Comparison of ENCODE assay signal across 21 cellular contexts in the genomic region with DNA sequence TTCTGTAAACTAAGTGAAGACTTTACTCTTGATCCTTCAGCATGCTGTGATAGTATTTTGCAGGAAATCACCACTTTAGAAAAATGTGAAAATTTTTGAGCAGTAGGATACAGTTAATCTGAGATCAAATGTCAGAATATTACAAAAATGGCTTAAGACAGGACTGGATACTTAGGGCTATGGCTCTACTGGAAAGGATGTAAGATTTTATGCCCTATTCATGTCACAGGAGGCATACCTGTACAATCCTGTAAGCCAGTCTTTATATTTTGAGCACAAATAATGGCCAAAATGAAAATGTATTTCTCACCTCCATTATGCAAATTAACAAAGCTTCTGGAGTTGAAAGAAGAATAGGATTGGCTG. TPM values are rescaled to one million over a fixed set of nuclear protein-coding genes. Genes with fewer than 3 reads are reported as not detected.
A peak's percentile ranks its signal among the peaks of the same experiment; 100 is the strongest.
DNase-seq lines count a peak whose midpoint lies in the region; ATAC-seq and TF ChIP-seq lines count a peak whose summit lies in the region.
"Had no signal": no experiment of that assay in that cellular context is flagged by ENCODE, and none has a peak within 500 bp of the region (broad histone marks: within the 10 kb centered on the region; RNA-seq: fewer than 3 reads in every experiment).

No MANE protein-coding gene starts in this region.

- BruUV-seq in MCF 10A (replicated peaks; lab: Mats Ljungman, UMichigan), result TSS peak; percentile 77

- H3K9me3 ChIP-seq in heart left ventricle (peaks cover 0 to 19% (median 0%) of the 10 kb centered on the region in 12 donors), lower lobe of right lung (no peaks in the 10 kb centered on the region), uterus (no peaks in the 10 kb centered on the region)
- H3K9me3 ChIP-seq: testis had no signal

- peaks cover 0 to 44% (median 7%) of the 10 kb centered on the region in 12 donors for H3K4me1 ChIP-seq in heart left ventricle
- H3K4me1 ChIP-seq in lower lobe of right lung, result peaks cover 37% of the 10 kb centered on the region
- H3K4me1 ChIP-seq in uterus, result no peaks in the 10 kb centered on the region
- H3K4me1 ChIP-seq: testis had no signal

- H3K4me3 Mint-ChIP-seq in MCF 10A (ENCODE audit: unreplicated experiment), result no peak overlapping the region
- H3K4me3 Mint-ChIP-seq: activated CD8-positive, alpha-beta T cell treated with anti-CD3 and anti-CD28 coated beads, Interleukin-2, amount 10 ng/mL, durations not matched to agents 7 days and 5 days; activated naive CD8-positive, alpha-beta T cell treated with anti-CD3 and anti-CD28 coated beads, Interleukin-2, amount 10 ng/mL, durations not matched to agents 7 days and 5 days had no signal

- H3K36me3 Mint-ChIP-seq in MCF 10A (ENCODE audit: insufficient read depth, unreplicated experiment), result no peaks in the 10 kb centered on the region

- peak overlapping the region; percentile 96 for H3K27ac Mint-ChIP-seq in MCF 10A (ENCODE audit: low read depth, unreplicated experiment)
- H3K27ac Mint-ChIP-seq: activated CD8-positive, alpha-beta T cell treated with anti-CD3 and anti-CD28 coated beads, Interleukin-2, amount 10 ng/mL, durations not matched to agents 7 days and 5 days; activated naive CD8-positive, alpha-beta T cell treated with anti-CD3 and anti-CD28 coated beads, Interleukin-2, amount 10 ng/mL, durations not matched to agents 7 days and 5 days had no signal

- DNase-seq in heart left ventricle (no peak), Right ventricle myocardium inferior (ENCODE audit: missing footprints) (no peak), MCF 10A (ENCODE audit: unreplicated experiment) (no peak), lower lobe of right lung (no peak), uterus (no peak), SKM-1 treated with dmso at 0.1 percent for 144 hours (lab: John Stamatoyannopoulos, UW; ENCODE audit: unreplicated experiment) (no peak), retina (no peak)
- DNase-seq: activated CD8-positive, alpha-beta T cell treated with anti-CD3 and anti-CD28 coated beads, Interleukin-2, amount 10 ng/mL, durations not matched to agents 7 days and 5 days; activated naive CD8-positive, alpha-beta T cell treated with anti-CD3 and anti-CD28 coated beads, Interleukin-2, amount 10 ng/mL, durations not matched to agents 7 days and 5 days; caudate nucleus; effector CD8-positive, alpha-beta T cell; hippocampal formation; Karpas-422; NCI-H1105 treated with DMSO at 0.1 percent for 48 hours; stimulated activated CD4-positive, alpha-beta T cell treated with anti-CD3 and anti-CD28 coated beads, Interleukin-4, amount 100 ng/mL, for 4 hours; stimulated activated CD8-positive, alpha-beta memory T cell treated with anti-CD3 and anti-CD28 coated beads, Interleukin-4, amount 100 ng/mL, for 48 hours; testis had no signal

- no peaks in the 10 kb centered on the region for H3K27me3 ChIP-seq in heart left ventricle
- no peaks in the 10 kb centered on the region for H3K27me3 ChIP-seq in lower lobe of right lung (ENCODE audit: low read depth)
- no peaks in the 10 kb centered on the region for H3K27me3 ChIP-seq in uterus
- H3K27me3 ChIP-seq: testis had no signal

- TF ChIP-seq POLR2A in heart left ventricle (IDR thresholded peaks at IDR 0.05), result no peak
- TF ChIP-seq POLR2A in uterus (IDR thresholded peaks at IDR 0.05), result no peak

- intact Hi-C loops in heart left ventricle (cut with DNase I) (no loop called here), Right ventricle myocardium inferior (cut with DNase I) (loop anchor here (2.0 to 5.0 kb wide), 2 partner anchors 65 to 79 kb away; no protein-coding TSS in a partner anchor), MCF 10A (cut with micrococcal nuclease) (no loop called here), lower lobe of right lung (cut with DNase I) (no loop called here), uterus (cut with DNase I; ENCODE audit: low total_unique reads) (no loop called here)

- no peaks in the 10 kb centered on the region for H3K27me3 Mint-ChIP-seq in MCF 10A (ENCODE audit: insufficient read depth, unreplicated experiment)
- H3K27me3 Mint-ChIP-seq: activated naive CD8-positive, alpha-beta T cell treated with anti-CD3 and anti-CD28 coated beads, Interleukin-2, amount 10 ng/mL, durations not matched to agents 7 days and 5 days had no signal

- ATAC-seq in heart left ventricle, result no peak
- ATAC-seq in Right ventricle myocardium inferior, result no peak
- peak in 1 of 2 donors; percentile 13 for ATAC-seq in lower lobe of right lung
- ATAC-seq in GM21423 (IDR thresholded peaks at IDR 0.05; ENCODE audit: unreplicated experiment), result no peak
- ATAC-seq: activated CD8-positive, alpha-beta T cell treated with anti-CD3 and anti-CD28 coated beads, Interleukin-2, amount 10 ng/mL, durations not matched to agents 7 days and 5 days; Panc1 had no signal

- POLR2A ChIA-PET in MCF 10A (lab: Yijun Ruan, JAX), result interaction anchor here (0.6 to 5.4 kb wide), 12 partner anchors 10 to 254 kb away, joined by 3 to 55 read pairs (median 4); a partner anchor contains a TSS

- no peaks in the 10 kb centered on the region for H3K36me3 ChIP-seq in heart left ventricle
- H3K36me3 ChIP-seq in lower lobe of right lung, result no peaks in the 10 kb centered on the region
- H3K36me3 ChIP-seq in uterus, result no peaks in the 10 kb centered on the region

- H3K4me3 ChIP-seq in heart left ventricle (no peak overlapping the region), lower lobe of right lung (no peak overlapping the region), uterus (no peak overlapping the region)
- H3K4me3 ChIP-seq: skin epidermis, testis had no signal

- no peaks in the 10 kb centered on the region for H3K9me3 Mint-ChIP-seq in MCF 10A (ENCODE audit: unreplicated experiment)

- CTCF ChIA-PET in MCF 10A (lab: Yijun Ruan, JAX), result interaction anchor here (0.9 kb wide), 1 partner anchor 31 kb away, joined by 3 read pairs; no protein-coding TSS in a partner anchor

- peaks cover 26% of the 10 kb centered on the region for H3K4me1 Mint-ChIP-seq in MCF 10A (ENCODE audit: insufficient read depth, unreplicated experiment)

- no peak for TF ChIP-seq CTCF in heart left ventricle (IDR thresholded peaks at IDR 0.05)
- TF ChIP-seq CTCF in MCF 10A (IDR thresholded peaks at IDR 0.05; ENCODE audit: unreplicated experiment), result no peak
- TF ChIP-seq CTCF in lower lobe of right lung (IDR thresholded peaks at IDR 0.05), result no peak
- TF ChIP-seq CTCF in uterus (IDR thresholded peaks at IDR 0.05), result no peak

- peak overlapping the region in 9 of 12 donors; percentile 3 to 66 (median 49) for H3K27ac ChIP-seq in heart left ventricle
- peak overlapping the region; percentile 44 for H3K27ac ChIP-seq in lower lobe of right lung
- peak overlapping the region; percentile 50 to 69 for H3K27ac ChIP-seq in uterus
- H3K27ac ChIP-seq: C4-2B, testis had no signal

RNA-seq across cellular contexts. Expression of a gene that starts 8.6 kb away (rescaled TPM):
- 100 to 1,000 TPM in 7 of 9 donors, 10 to 100 TPM in 2; 82.4 to 217 (median 143) TPM for total RNA-seq in heart left ventricle
- 100 to 1,000 TPM in 1 of 2 donors, 10 to 100 TPM in 1; 13.8 to 153 TPM for polyA plus RNA-seq in heart left ventricle
- 186 TPM for total RNA-seq in Right ventricle myocardium inferior
- 103 and 104 TPM in 2 replicates for total RNA-seq in MCF 10A (2022)
- total RNA-seq in lower lobe of right lung, result 289 TPM
- 100 to 1,000 TPM in 3 of 4 donors, 10 to 100 TPM in 1; 95.3 to 255 (median 211) TPM for total RNA-seq in uterus
